In the genomic region with DNA sequence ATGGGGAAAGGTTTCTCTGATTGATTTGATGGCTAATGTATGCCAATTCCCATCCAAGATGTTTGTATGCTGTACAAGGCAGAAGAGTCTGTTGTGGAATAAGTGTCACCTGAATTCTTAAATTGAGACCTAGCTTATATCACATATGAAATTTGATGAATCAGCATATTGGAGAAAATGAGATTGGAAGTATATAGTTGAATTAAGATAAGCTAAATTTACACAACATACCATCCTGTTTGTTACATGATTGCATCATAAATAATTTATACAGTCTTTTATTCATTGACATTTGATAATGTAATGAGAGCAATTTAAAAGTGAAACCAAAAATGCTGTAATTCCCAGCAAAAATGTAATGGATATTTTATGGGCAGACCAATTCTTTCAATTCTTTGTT, we compare ENCODE assay signal across 9 cellular contexts. TPM values are rescaled to one million over a fixed set of nuclear protein-coding genes. Genes with fewer than 3 reads are reported as not detected.
DNase-seq lines count a peak whose midpoint lies in the region; ATAC-seq, FAIRE-seq and TF ChIP-seq lines count a peak whose summit lies in the region.
"Had no signal": no experiment of that assay in that cellular context is flagged by ENCODE, and none has a peak within 500 bp of the region (broad histone marks: within the 10 kb centered on the region; RNA-seq: fewer than 3 reads in every experiment).

No MANE protein-coding gene starts in this region.

- H3K4me3 ChIP-seq in right atrium auricular region (peak overlapping the region; percentile 60 to 67), brain microvascular endothelial cell (ENCODE audit: low read depth, low read length) (peak overlapping the region; percentile 94), mesodermal cell (ENCODE audit: extremely low read depth, insufficient read depth, low read length, poor library complexity, severe bottlenecking) (peak overlapping the region; percentile 86)

- in situ Hi-C loops in brain microvascular endothelial cell (cut with HindIII; ENCODE audit: low pct_ligation_motif_present, low sequenced_read_pairs) = no loop called here

- H3K27ac ChIP-seq in right atrium auricular region (no peak overlapping the region), brain microvascular endothelial cell (no peak overlapping the region), mesodermal cell (ENCODE audit: low read depth, low read length, severe bottlenecking) (no peak overlapping the region)

- H3K4me1 ChIP-seq in right atrium auricular region = peaks cover 0 to 38% of the 10 kb centered on the region in 2 donors
- H3K4me1 ChIP-seq in mesodermal cell (ENCODE audit: control insufficient read depth, insufficient read depth, low read length, poor library complexity, severe bottlenecking) = peaks cover 11% of the 10 kb centered on the region

- no peak for DNase-seq in right atrium auricular region (ENCODE audit: low spot score)
- no peak for DNase-seq in left ventricle myocardium superior
- DNase-seq in brain microvascular endothelial cell = no peak
- DNase-seq in stimulated activated naive CD4-positive, alpha-beta T cell treated with Interleukin-2 at 50 U/mL for 16 hours (lab: John Stamatoyannopoulos, UW) = no peak
- no peak for DNase-seq in H54 (ENCODE audit: insufficient read length, low spot score)
- no peak for DNase-seq in cerebellum (ENCODE audit: low spot score)

- TF ChIP-seq CTCF in right atrium auricular region (IDR thresholded peaks at IDR 0.05) = no peak
- TF ChIP-seq CTCF in brain microvascular endothelial cell (IDR thresholded peaks at IDR 0.05; ENCODE audit: low read depth, low read length, missing control alignments) = no peak

- H3K27me3 ChIP-seq in right atrium auricular region (no peaks in the 10 kb centered on the region), brain microvascular endothelial cell (replicated peaks) (no peaks in the 10 kb centered on the region)

- H3K9me3 ChIP-seq in right atrium auricular region (no peaks in the 10 kb centered on the region), mesodermal cell (ENCODE audit: control insufficient read depth, low read length) (no peaks in the 10 kb centered on the region)

- no peak for ATAC-seq in left ventricle myocardium superior
- ATAC-seq in HG02852 (IDR thresholded peaks at IDR 0.05; ENCODE audit: unreplicated experiment) = no peak

- FAIRE-seq in H54 (lab: Jason Lieb, UNC) = no peak
- FAIRE-seq: endometrium had no signal

- H3K36me3 ChIP-seq in right atrium auricular region (no peaks in the 10 kb centered on the region), brain microvascular endothelial cell (replicated peaks) (no peaks in the 10 kb centered on the region), mesodermal cell (ENCODE audit: control insufficient read depth, insufficient read depth, low read length) (peaks cover 17% of the 10 kb centered on the region)

- intact Hi-C loops in left ventricle myocardium superior (cut with micrococcal nuclease) = loop anchor here (10.0 kb wide), 1 partner anchor 545 kb away; no protein-coding TSS in a partner anchor

- no peak for TF ChIP-seq POLR2A in H54 (IDR thresholded peaks at IDR 0.05; ENCODE audit: low read depth, low read length)

RNA-seq across cellular contexts. Expression of a gene that starts 1.1 kb away (rescaled TPM):
- 10 to 100 TPM in 1 of 2 donors, 1 to 10 TPM in 1; 9.1 to 12.1 TPM for total RNA-seq in right atrium auricular region
- 27.9 TPM for total RNA-seq in left ventricle myocardium superior
- polyA plus RNA-seq in mesodermal cell (2013, experiment 1 of 2) = 34.2 TPM
- 43.5 TPM for polyA plus RNA-seq in mesodermal cell (2013, experiment 2 of 2)
- total RNA-seq in cerebellum = 30.7 TPM

RNA-seq across cellular contexts. Expression of a gene that starts 1.4 kb away (rescaled TPM):
- 1 to 10 TPM; 4.4 to 4.6 TPM for total RNA-seq in right atrium auricular region
- total RNA-seq in left ventricle myocardium superior = 13.7 TPM
- 13.4 TPM for polyA plus RNA-seq in mesodermal cell (2013, experiment 1 of 2)
- polyA plus RNA-seq in mesodermal cell (2013, experiment 2 of 2) = 17.0 TPM
- total RNA-seq in cerebellum = 20.6 TPM
